In genomic region chr5:44809215-44809955, GRCh38 we compare ENCODE assay signal across 8 cellular contexts. TPM values are rescaled to one million over a fixed set of nuclear protein-coding genes. Genes with fewer than 3 reads are reported as not detected.
DNase-seq lines count a peak whose midpoint lies in the region; ATAC-seq and TF ChIP-seq lines count a peak whose summit lies in the region.

No MANE protein-coding gene starts in this region.

- intact Hi-C loops in sciatic nerve (cut with DNase I): no loop called here

- no peaks in the 10 kb centered on the region for H3K9me2 ChIP-seq in hepatocyte (replicated peaks; ENCODE audit: insufficient read depth)

- peak overlapping the region; percentile 43 for H2AFZ ChIP-seq in hepatocyte

- no peak for TF ChIP-seq CTCF in hepatocyte (IDR thresholded peaks at IDR 0.05; ENCODE audit: poor library complexity)

- under 1% methylated on average over 45 of the region's 45 CpGs for WGBS in hepatocyte (ENCODE audit: low lambda C conversion rate, missing lambda C conversion rate)

- peak overlapping the region; percentile 83 for H3K4me2 ChIP-seq in hepatocyte

- peak; percentile 68 for ATAC-seq in SK-N-SH treated with all-trans-retinoic acid at 6 μM for 48 hours
- peak; percentile 56 for ATAC-seq in sciatic nerve

- peaks cover 4% of the 10 kb centered on the region for H3K4me1 ChIP-seq in hepatocyte (ENCODE audit: insufficient read depth)

- H3K79me2 ChIP-seq in hepatocyte: peaks cover 39% of the 10 kb centered on the region

- H3K27ac ChIP-seq in hepatocyte: peak overlapping the region; percentile 87

- H3K36me3 ChIP-seq in H7 (replicated peaks; ENCODE audit: control insufficient read depth, insufficient read depth, low read length) (peaks cover 8% of the 10 kb centered on the region), hepatocyte (replicated peaks; ENCODE audit: insufficient read depth, low read depth) (no peaks in the 10 kb centered on the region)

- H3K4me3 ChIP-seq in H7 (ENCODE audit: insufficient read depth, low read depth, low read length) (peak overlapping the region; percentile 96), hepatocyte (peak overlapping the region; percentile 71)

- H3K27me3 ChIP-seq in H7 (ENCODE audit: control insufficient read depth, insufficient read depth, low read length) (no peaks in the 10 kb centered on the region), hepatocyte (no peaks in the 10 kb centered on the region)

- DNase-seq in GM04504 (ENCODE audit: low read depth): peak; percentile 14
- DNase-seq in H7: peak; percentile 40
- DNase-seq in LoVo (ENCODE audit: low spot score): peak; percentile 65
- DNase-seq in anterior cingulate cortex (lab: John Stamatoyannopoulos, UW): peak in 51 of 58 donors; percentile 6 to 75 (median 43)
- peak; percentile 67 for DNase-seq in hepatocyte (ENCODE audit: low spot score)
- DNase-seq in sciatic nerve (ENCODE audit: low spot score): peak; percentile 67
- no peak for DNase-seq in cortex of kidney (lab: John Stamatoyannopoulos, UW)

- peaks cover 6% of the 10 kb centered on the region for H4K20me1 ChIP-seq in hepatocyte (ENCODE audit: insufficient read depth, poor library complexity, severe bottlenecking)

- no peaks in the 10 kb centered on the region for H3K9me3 ChIP-seq in hepatocyte (ENCODE audit: low read depth)

TF ChIP-seq in SK-N-SH treated with all-trans-retinoic acid at 6 μM for 48 hours, 23 proteins besides CTCF, POLR2A, EP300 and RAD21:
- TF ChIP-seq ESRRG (CRISPR knock-in tag; IDR thresholded peaks at IDR 0.05): no peak
- no peak for TF ChIP-seq GLIS3 (CRISPR knock-in tag; IDR thresholded peaks at IDR 0.05)
- no peak for TF ChIP-seq POU6F1 (CRISPR knock-in tag; IDR thresholded peaks at IDR 0.05; ENCODE audit: borderline replicate concordance, low read depth)
- no peak for TF ChIP-seq CSDC2 (CRISPR knock-in tag; IDR thresholded peaks at IDR 0.05)
- TF ChIP-seq TOX (CRISPR knock-in tag; IDR thresholded peaks at IDR 0.05; ENCODE audit: borderline replicate concordance): no peak
- no peak for TF ChIP-seq ZC3H10 (CRISPR knock-in tag; IDR thresholded peaks at IDR 0.05)
- TF ChIP-seq ZNF565 (CRISPR knock-in tag; conservative IDR thresholded peaks at IDR 0.05; ENCODE audit: low read depth): no peak

RNA-seq across cellular contexts. Expression of gene MRPS30, which starts 0.6 kb away (rescaled TPM):
- total RNA-seq in H7 (2014; rRNA removed; shearing (Covaris generic)): 105 and 142 TPM in 2 replicates
- 63.3 and 71.2 TPM in 2 replicates for total RNA-seq in hepatocyte
- polyA plus RNA-seq in hepatocyte: 26.7 and 27.5 TPM in 2 replicates
- total RNA-seq in sciatic nerve: 45.5 TPM
